Comparison of ENCODE assay signal across 18 cellular contexts in genomic region chr11:28176231-28176853, GRCh38.
DNase-seq lines count a peak whose midpoint lies in the region; ATAC-seq, FAIRE-seq and TF ChIP-seq lines count a peak whose summit lies in the region.
"Had no signal": no experiment of that assay in that cellular context is flagged by ENCODE, and none has a peak within 500 bp of the region (broad histone marks: within the 10 kb centered on the region; RNA-seq: fewer than 3 reads in every experiment).

No MANE protein-coding gene starts in this region.

- no peak for TF ChIP-seq POLR2A in heart left ventricle (IDR thresholded peaks at IDR 0.05)

- intact Hi-C loops in heart left ventricle (cut with DNase I), result no loop called here
- intact Hi-C loops in CD4-positive, alpha-beta memory T cell (cut with micrococcal nuclease), result no loop called here

- no peak for FAIRE-seq in HTR-8/SVneo (lab: Jason Lieb, UNC)

- H3K4me1 ChIP-seq in heart left ventricle, result no peaks in the 10 kb centered on the region
- no peaks in the 10 kb centered on the region for H3K4me1 ChIP-seq in CD4-positive, alpha-beta memory T cell (ENCODE audit: insufficient read depth, low read length)

- in situ Hi-C loops in SK-MEL-5 (cut with HindIII; ENCODE audit: low pct_unique_long_range_greater_than_20kb, low sequenced_read_pairs), result no loop called here

- H3K27ac Mint-ChIP-seq in CD4-positive, alpha-beta memory T cell, result no peak overlapping the region
- H3K27ac Mint-ChIP-seq: progenitor cell of endocrine pancreas, T-cell had no signal

- CTCF ChIA-PET in CD4-positive, alpha-beta memory T cell (lab: Charles Lee; ENCODE audit: partially characterized antibody), result no interaction called here

- H3K27me3 Mint-ChIP-seq in CD4-positive, alpha-beta memory T cell, result no peaks in the 10 kb centered on the region
- H3K27me3 Mint-ChIP-seq: progenitor cell of endocrine pancreas, T-cell had no signal

- no peak overlapping the region for H3K4me3 Mint-ChIP-seq in CD4-positive, alpha-beta memory T cell
- H3K4me3 Mint-ChIP-seq: activated T-cell treated with anti-CD3 and anti-CD28 coated beads, Interleukin-2, amount 50 U/mL, for 4 hours; T-cell had no signal

- TF ChIP-seq CTCF in heart left ventricle (IDR thresholded peaks at IDR 0.05), result no peak

- DNase-seq in EL (peak; percentile 72), HTR-8/SVneo (ENCODE audit: insufficient read length, low spot score) (peak; percentile 10), SK-MEL-5 (ENCODE audit: low read depth, low spot score) (peak; percentile 31), foreskin melanocyte (peak; percentile 15), heart left ventricle (no peak)
- DNase-seq in CD4-positive, alpha-beta memory T cell, result no peak
- DNase-seq: activated CD8-positive, alpha-beta memory T cell treated with anti-CD3 and anti-CD28 coated beads for 24 hours; activated naive CD4-positive, alpha-beta T cell treated with anti-CD3 and anti-CD28 coated beads, Interleukin-2, amount 50 U/mL, for 16 hours; activated T-cell treated with anti-CD3 and anti-CD28 coated beads, Interleukin-2, amount 50 U/mL, for 4 hours; DMS53; MV-4-11; NCI-H187; NCI-H748 treated with DMSO at 0.1 percent for 48 hours; SHP77 treated with DMSO at 0.1 percent for 48 hours; T-cell had no signal

- H3K27me3 ChIP-seq in heart left ventricle, result no peaks in the 10 kb centered on the region
- H3K27me3 ChIP-seq in CD4-positive, alpha-beta memory T cell (ENCODE audit: insufficient read depth, low read length), result no peaks in the 10 kb centered on the region

- peaks cover 0 to 9% (median 0%) of the 10 kb centered on the region in 12 donors for H3K9me3 ChIP-seq in heart left ventricle
- no peaks in the 10 kb centered on the region for H3K9me3 ChIP-seq in CD4-positive, alpha-beta memory T cell (ENCODE audit: control insufficient read depth in 1 of 2, low read length in 2 of 2)

- peaks cover 0 to 9% (median 3%) of the 10 kb centered on the region in 8 donors for H3K9me3 Mint-ChIP-seq in CD4-positive, alpha-beta memory T cell
- H3K9me3 Mint-ChIP-seq: T-cell had no signal

- peaks cover 0 to 6% (median 4%) of the 10 kb centered on the region in 4 donors for H3K4me1 Mint-ChIP-seq in CD4-positive, alpha-beta memory T cell

- no peak overlapping the region for H3K27ac ChIP-seq in heart left ventricle
- no peak overlapping the region for H3K27ac ChIP-seq in CD4-positive, alpha-beta memory T cell (ENCODE audit: low read depth, low read length)
- H3K27ac ChIP-seq: HL-60 had no signal

- 85 to 95% (median 88%) methylated on average over 1 of the region's 1 CpG for WGBS in heart left ventricle, 4 donors

- POLR2A ChIA-PET in CD4-positive, alpha-beta memory T cell (lab: Charles Lee; ENCODE audit: partially characterized antibody), result no interaction called here

- no peak for ATAC-seq in heart left ventricle
- no peak for ATAC-seq in HG03457 (IDR thresholded peaks at IDR 0.05; ENCODE audit: unreplicated experiment)
- ATAC-seq: activated T-cell treated with anti-CD3 and anti-CD28 coated beads, Interleukin-2, amount 50 U/mL, for 4 hours; T-cell had no signal

- H3K36me3 ChIP-seq in heart left ventricle, result peaks cover 0 to 4% (median 0%) of the 10 kb centered on the region in 9 donors
- no peaks in the 10 kb centered on the region for H3K36me3 ChIP-seq in CD4-positive, alpha-beta memory T cell (ENCODE audit: insufficient read depth, low read length)

- peaks cover 17 to 33% of the 10 kb centered on the region in 2 donors for H3K36me3 Mint-ChIP-seq in CD4-positive, alpha-beta memory T cell

- no peak overlapping the region for H3K4me3 ChIP-seq in heart left ventricle
- H3K4me3 ChIP-seq in CD4-positive, alpha-beta memory T cell (ENCODE audit: low read length in 2 of 2), result no peak overlapping the region

Comparison
In these comparisons a context has a peak if more than half of its experiments do, and no peak if none do; other contexts are left out.
1. DNase-seq: peak in EL (single experiment), HTR-8/SVneo (single experiment), SK-MEL-5 (single experiment) and foreskin melanocyte (single experiment); none in heart left ventricle (0 of 5) and CD4-positive, alpha-beta memory T cell (0 of 5).